ENCODE assay signal across 13 cellular contexts in genomic region chr11:104830080-104830479, GRCh38.
DNase-seq lines count a peak whose midpoint lies in the region; ATAC-seq and TF ChIP-seq lines count a peak whose summit lies in the region.
"Had no signal": no experiment of that assay in that cellular context is flagged by ENCODE, and none has a peak within 500 bp of the region (broad histone marks: within the 10 kb centered on the region; RNA-seq: fewer than 3 reads in every experiment).

No MANE protein-coding gene starts in this region.

- intact Hi-C loops in left cardiac atrium (cut with DNase I) (no loop called here), left ventricle myocardium superior (cut with micrococcal nuclease) (no loop called here)

- no peak for TF ChIP-seq CTCF in foreskin fibroblast (IDR thresholded peaks at IDR 0.05; ENCODE audit: low read depth, low read length)

- ATAC-seq in left cardiac atrium (peak; percentile 19 to 89), left ventricle myocardium superior (no peak), HG02970 (IDR thresholded peaks at IDR 0.05; ENCODE audit: low FRiP score, unreplicated experiment) (no peak)
- ATAC-seq: natural killer cell had no signal

- peaks cover 12% of the 10 kb centered on the region for H3K4me1 ChIP-seq in adipocyte (ENCODE audit: control insufficient read depth, insufficient read depth, low read length)

- H3K4me3 ChIP-seq in adipocyte (ENCODE audit: low read length) (no peak overlapping the region), foreskin fibroblast (ENCODE audit: low read depth in 1 of 2, low read length in 2 of 2) (no peak overlapping the region)

- no peaks in the 10 kb centered on the region for H3K9me3 ChIP-seq in adipocyte (ENCODE audit: control insufficient read depth, low read length)

- no peak overlapping the region for H3K9ac ChIP-seq in adipocyte (ENCODE audit: low read length)

- no peaks in the 10 kb centered on the region for H3K36me3 ChIP-seq in adipocyte (ENCODE audit: control insufficient read depth, insufficient read depth, low read length, severe bottlenecking)

- DNase-seq in left cardiac atrium = no peak
- no peak for DNase-seq in left ventricle myocardium superior
- DNase-seq in adipocyte (ENCODE audit: low read depth) = peak; percentile 62
- peak; percentile 30 to 52 for DNase-seq in foreskin fibroblast
- no peak for DNase-seq in NCI-H146 treated with DMSO at 0.1 percent for 48 hours (lab: John Stamatoyannopoulos, UW; ENCODE audit: unreplicated experiment)
- no peak for DNase-seq in activated CD8-positive, alpha-beta memory T cell treated with anti-CD3 and anti-CD28 coated beads, Interleukin-2, amount 50 U/mL, for 4 hours
- no peak for DNase-seq in NCI-H510A (lab: John Stamatoyannopoulos, UW)
- DNase-seq: activated CD8-positive, alpha-beta memory T cell treated with anti-CD3 and anti-CD28 coated beads, Interleukin-2, amount 50 U/mL, for 48 hours; anterior cingulate cortex; GDM1; MV-4-11; natural killer cell had no signal

- H3K27me3 ChIP-seq in adipocyte (replicated peaks; ENCODE audit: control insufficient read depth, insufficient read depth, low read length) = no peaks in the 10 kb centered on the region

Comparison
In these comparisons a context has a peak if more than half of its experiments do, and no peak if none do; other contexts are left out.
1. ATAC-seq: peak in left cardiac atrium (2 of 2); none in left ventricle myocardium superior (single experiment) and HG02970 (single experiment).
2. DNase-seq: peak in adipocyte (single experiment) and foreskin fibroblast (2 of 2); none in left cardiac atrium (single experiment), left ventricle myocardium superior (single experiment), NCI-H146 treated with DMSO at 0.1 percent for 48 hours (single experiment), activated CD8-positive, alpha-beta memory T cell treated with anti-CD3 and anti-CD28 coated beads, Interleukin-2, amount 50 U/mL, for 4 hours (single experiment) and NCI-H510A (single experiment).